35 cellular contexts compared by ENCODE assay signal in the genomic region with DNA sequence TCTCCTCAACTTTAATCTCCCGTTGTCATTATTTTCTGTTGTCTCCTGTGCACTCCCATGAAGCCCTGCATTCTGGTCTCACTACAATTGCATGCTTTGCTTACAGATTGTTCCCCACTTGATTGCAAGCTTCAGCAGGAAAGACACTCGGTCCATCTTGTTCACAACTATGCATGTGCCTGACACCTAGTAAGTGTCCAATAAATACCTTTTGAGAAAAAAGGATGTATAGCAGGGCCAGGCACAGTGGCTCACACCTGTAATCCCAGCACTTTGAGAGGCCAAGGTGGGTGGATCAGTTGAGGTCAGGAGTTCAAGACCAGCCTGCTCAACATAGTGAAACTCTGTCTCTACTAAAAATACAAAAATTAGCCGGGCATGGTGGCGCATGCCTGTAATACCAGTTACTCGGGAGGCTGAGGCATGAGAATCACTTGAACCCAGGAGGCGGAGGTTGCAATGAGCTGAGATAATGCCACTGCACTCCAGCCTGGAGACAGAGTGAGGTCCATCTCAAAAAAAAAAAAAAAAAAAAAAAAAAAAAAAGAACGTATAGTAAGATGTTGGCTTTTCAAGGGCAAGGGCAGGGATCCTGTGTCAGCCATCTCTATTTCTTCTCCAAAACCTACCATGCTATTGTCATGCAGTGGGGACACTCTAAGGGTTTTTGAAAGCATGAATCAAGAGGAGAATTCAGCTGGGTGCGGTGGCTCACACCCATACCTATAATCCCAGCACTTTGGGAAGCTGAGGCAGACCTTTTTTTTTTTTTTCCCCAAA.
"Had no signal": no experiment of that assay in that cellular context is flagged by ENCODE, and none has a peak within 500 bp of the region (broad histone marks: within the 10 kb centered on the region; RNA-seq: fewer than 3 reads in every experiment).

No MANE protein-coding gene starts in this region.

- H3K4me3 ChIP-seq: MG63 had no signal

- H3K9me3 ChIP-seq: MG63 had no signal

- H3K36me3 ChIP-seq: MG63 had no signal

- DNase-seq: MG63, MM.1S, MV-4-11, NCI-H1048, NCI-H1092, NCI-H1092 treated with DMSO at 0.1 percent for 48 hours, NCI-H1105, NCI-H1105 treated with DMSO at 0.1 percent for 48 hours, NCI-H1417, NCI-H1417 treated with DMSO at 0.1 percent for 48 hours, NCI-H1436, NCI-H1436 treated with DMSO at 0.1 percent for 48 hours, NCI-H146, NCI-H1694, NCI-H1694 treated with DMSO at 0.1 percent for 48 hours, NCI-H187, NCI-H187 treated with DMSO at 0.1 percent for 48 hours, NCI-H1930, NCI-H2029, NCI-H2029 treated with DMSO at 0.1 percent for 48 hours, NCI-H2081, NCI-H2081 treated with DMSO at 0.1 percent for 48 hours, NCI-H2107, NCI-H2171, NCI-H2171 treated with DMSO at 0.1 percent for 48 hours, NCI-H2227 treated with DMSO at 0.1 percent for 48 hours, NCI-H226, NCI-H345, NCI-H446, NCI-H446 treated with DMSO at 0.1 percent for 48 hours, NCI-H510A, NCI-H510A treated with DMSO at 0.1 percent for 48 hours, NCI-H524, NCI-H524 treated with DMSO at 0.1 percent for 48 hours, NCI-H526 had no signal
